In genomic region chr17:29589524-29590260, GRCh38 we compare ENCODE assay signal across 8 cellular contexts. TPM values are rescaled to one million over a fixed set of nuclear protein-coding genes. Genes with fewer than 3 reads are reported as not detected.
DNase-seq lines count a peak whose midpoint lies in the region; ATAC-seq and TF ChIP-seq lines count a peak whose summit lies in the region.

GIT1 (minus strand) TSS chr17:29589648; CDS start chr17:29589378, 270 bp downstream.

- peaks cover 16% of the 10 kb centered on the region for H3K27me3 ChIP-seq in ectodermal cell (ENCODE audit: control insufficient read depth, insufficient read depth, low read length, poor library complexity, severe bottlenecking)
- no peaks in the 10 kb centered on the region for H3K27me3 ChIP-seq in lower lobe of right lung (ENCODE audit: low read depth)

- H3K9me3 ChIP-seq in ectodermal cell (ENCODE audit: control insufficient read depth, low read length): no peaks in the 10 kb centered on the region
- no peaks in the 10 kb centered on the region for H3K9me3 ChIP-seq in lower lobe of right lung

- POLR2A ChIA-PET in activated CD4-positive, alpha-beta memory T cell treated with anti-CD3 and anti-CD28 coated beads for 36 hours (lab: Charles Lee): interaction anchor here (0.6 to 1.0 kb wide), 2 partner anchors 26 to 295 kb away, joined by 3 to 4 read pairs; no protein-coding TSS in a partner anchor

- peak within 1 kb of the TSS; percentile 94 for H3K4me3 Mint-ChIP-seq in activated CD4-positive, alpha-beta memory T cell treated with anti-CD3 and anti-CD28 coated beads for 36 hours

- peak within 1 kb of the TSS; percentile 88 for H3K4me3 ChIP-seq in ectodermal cell (ENCODE audit: insufficient read depth, low read depth, low read length)
- peak within 1 kb of the TSS; percentile 90 for H3K4me3 ChIP-seq in lower lobe of right lung

- H3K27me3 Mint-ChIP-seq in activated CD4-positive, alpha-beta memory T cell treated with anti-CD3 and anti-CD28 coated beads for 36 hours: no peaks in the 10 kb centered on the region

- peak within 1 kb of the TSS; percentile 90 for H3K27ac Mint-ChIP-seq in activated CD4-positive, alpha-beta memory T cell treated with anti-CD3 and anti-CD28 coated beads for 36 hours

- H3K4me1 Mint-ChIP-seq in activated CD4-positive, alpha-beta memory T cell treated with anti-CD3 and anti-CD28 coated beads for 36 hours (ENCODE audit: low read depth): peaks cover 74% of the 10 kb centered on the region

- TF ChIP-seq CTCF in lower lobe of right lung (IDR thresholded peaks at IDR 0.05): no peak

- H3K27ac ChIP-seq in ectodermal cell (ENCODE audit: insufficient read depth, low read depth, low read length, poor library complexity, severe bottlenecking) (no peak within 1 kb of the TSS), lower lobe of right lung (peak within 1 kb of the TSS; percentile 84)

- H3K4me1 ChIP-seq in ectodermal cell (ENCODE audit: control insufficient read depth, insufficient read depth, low read length) (peaks cover 58% of the 10 kb centered on the region), lower lobe of right lung (peaks cover 80% of the 10 kb centered on the region)

- peak; percentile 95 for DNase-seq in AG08395 (ENCODE audit: low spot score)
- peak; percentile 73 for DNase-seq in NCI-H748 treated with DMSO at 0.1 percent for 48 hours (lab: John Stamatoyannopoulos, UW)
- peak; percentile 88 for DNase-seq in activated CD4-positive, alpha-beta memory T cell treated with anti-CD3 and anti-CD28 coated beads for 36 hours
- DNase-seq in lower lobe of right lung: peak; percentile 90
- DNase-seq in stimulated activated CD4-positive, alpha-beta T cell treated with anti-CD3 and anti-CD28 coated beads, TNF-alpha, amount 100 ng/mL, for 1 hour (ENCODE audit: low read depth in 3 of 3, low spot score in 1 of 3): peak in 2 of 3 donors; percentile 70 to 79

- CTCF ChIA-PET in activated CD4-positive, alpha-beta memory T cell treated with anti-CD3 and anti-CD28 coated beads for 36 hours (lab: Charles Lee): interaction anchor here (1.4 to 2.2 kb wide), 4 partner anchors 13 to 28 kb away, joined by 4 to 21 read pairs (median 12); partner anchors contain the start of genes ABHD15 and TP53I13

- peak; percentile 58 for ATAC-seq in GM19035 (IDR thresholded peaks at IDR 0.05; ENCODE audit: unreplicated experiment)
- peak; percentile 48 for ATAC-seq in HG03460 (IDR thresholded peaks at IDR 0.05; ENCODE audit: unreplicated experiment)
- ATAC-seq in lower lobe of right lung: peak; percentile 88 to 89

- intact Hi-C loops in activated CD4-positive, alpha-beta memory T cell treated with anti-CD3 and anti-CD28 coated beads for 36 hours (cut with micrococcal nuclease): loop anchor here (1.0 to 10.0 kb wide), 2 partner anchors 22 to 345 kb away; partner anchors contain the start of genes ABHD15 and SSH2
- intact Hi-C loops in lower lobe of right lung (cut with DNase I): no loop called here

- H3K9me3 Mint-ChIP-seq in activated CD4-positive, alpha-beta memory T cell treated with anti-CD3 and anti-CD28 coated beads for 36 hours: no peaks in the 10 kb centered on the region

- H3K36me3 ChIP-seq in ectodermal cell (ENCODE audit: control insufficient read depth, insufficient read depth, low read length) (no peaks in the 10 kb centered on the region), lower lobe of right lung (no peaks in the 10 kb centered on the region)

- peaks cover 2% of the 10 kb centered on the region for H3K36me3 Mint-ChIP-seq in activated CD4-positive, alpha-beta memory T cell treated with anti-CD3 and anti-CD28 coated beads for 36 hours

- 5% methylated on average over 65 of the region's 65 CpGs for WGBS in ectodermal cell, 2 experiments

RNA-seq across cellular contexts. Expression of gene GIT1, which starts in this region (rescaled TPM):
- 10 to 100 TPM; 51.3 to 54.4 TPM for total RNA-seq in activated CD4-positive, alpha-beta memory T cell treated with anti-CD3 and anti-CD28 coated beads for 36 hours
- 70.2 TPM for polyA plus RNA-seq in ectodermal cell (2013, experiment 1 of 4)
- polyA plus RNA-seq in ectodermal cell (2013, experiment 2 of 4): 58.0 TPM
- polyA plus RNA-seq in ectodermal cell (2013, experiment 3 of 4): 53.3 TPM
- polyA plus RNA-seq in ectodermal cell (2013, experiment 4 of 4): 54.0 TPM
- 53.1 TPM for total RNA-seq in lower lobe of right lung
